In the genomic region with DNA sequence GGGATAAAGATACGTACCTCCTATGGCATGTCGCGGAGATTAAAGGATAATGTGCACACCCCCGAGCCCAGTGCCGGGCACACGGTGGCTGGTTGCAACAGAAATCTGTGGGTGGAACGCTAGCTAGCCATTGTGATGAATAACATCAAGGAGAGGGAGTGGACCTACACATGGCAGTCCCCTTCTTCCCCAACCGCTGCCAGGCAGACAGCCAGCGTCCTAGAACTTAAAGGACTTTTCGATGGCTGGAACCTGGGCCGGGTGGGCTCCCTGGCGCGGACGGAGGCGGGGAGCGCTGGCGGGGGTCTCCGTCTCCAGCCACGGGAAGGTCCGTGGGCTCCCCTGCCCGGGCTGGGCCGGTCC, we compare ENCODE assay signal across 9 cellular contexts. TPM values are rescaled to one million over a fixed set of nuclear protein-coding genes. Genes with fewer than 3 reads are reported as not detected.
DNase-seq lines count a peak whose midpoint lies in the region; ATAC-seq and TF ChIP-seq lines count a peak whose summit lies in the region.
"Had no signal": no experiment of that assay in that cellular context is flagged by ENCODE, and none has a peak within 500 bp of the region (broad histone marks: within the 10 kb centered on the region; RNA-seq: fewer than 3 reads in every experiment).

No MANE protein-coding gene starts in this region.

- peaks cover 0 to 3% (median 0%) of the 10 kb centered on the region in 5 donors for H3K9me3 Mint-ChIP-seq in CD8-positive, alpha-beta memory T cell
- H3K9me3 Mint-ChIP-seq in IgD-negative memory B cell = peaks cover 0 to under 1% (median 0%) of the 10 kb centered on the region in 3 donors

- H3K9ac ChIP-seq in colonic mucosa (ENCODE audit: low read depth in 2 of 2, low read length in 2 of 2) = peak overlapping the region in 1 of 2 donors; percentile 60

- H3K27me3 Mint-ChIP-seq in CD8-positive, alpha-beta memory T cell = peaks cover 35 to 58% of the 10 kb centered on the region in 2 donors
- peaks cover 34% of the 10 kb centered on the region for H3K27me3 Mint-ChIP-seq in IgD-negative memory B cell

- no peak overlapping the region for H3K27ac ChIP-seq in CD8-positive, alpha-beta memory T cell (ENCODE audit: low read depth, low read length)
- H3K27ac ChIP-seq in colonic mucosa = no peak overlapping the region

- H3K4me3 ChIP-seq in CD8-positive, alpha-beta memory T cell (ENCODE audit: low read length) = no peak overlapping the region
- peak overlapping the region; percentile 51 for H3K4me3 ChIP-seq in colonic mucosa
- H3K4me3 ChIP-seq in mucosa of descending colon = peak overlapping the region; percentile 24

- no peak for TF ChIP-seq CTCF in colonic mucosa (IDR thresholded peaks at IDR 0.05)
- no peak for TF ChIP-seq CTCF in mucosa of descending colon (IDR thresholded peaks at IDR 0.05)

- peaks cover 12 to 17% (median 13%) of the 10 kb centered on the region in 3 donors for H3K4me1 Mint-ChIP-seq in CD8-positive, alpha-beta memory T cell
- H3K4me1 Mint-ChIP-seq in IgD-negative memory B cell = peaks cover 6 to 9% (median 7%) of the 10 kb centered on the region in 3 donors

- H3K36me3 ChIP-seq in CD8-positive, alpha-beta memory T cell (ENCODE audit: insufficient read depth, low read length) = no peaks in the 10 kb centered on the region
- H3K36me3 ChIP-seq in colonic mucosa (no peaks in the 10 kb centered on the region), mucosa of descending colon (ENCODE audit: low read depth) (no peaks in the 10 kb centered on the region)

- no peak for DNase-seq in CD8-positive, alpha-beta memory T cell
- no peak for DNase-seq in colonic mucosa
- DNase-seq in mucosa of descending colon = peak in 1 of 3 donors; percentile 8
- DNase-seq in G401 (ENCODE audit: low spot score) = no peak
- no peak for DNase-seq in cerebellum (ENCODE audit: low spot score)
- DNase-seq in NCI-H1694 treated with DMSO at 0.1 percent for 48 hours (lab: John Stamatoyannopoulos, UW) = no peak
- DNase-seq in NCI-H2196 treated with DMSO at 0.1 percent for 48 hours (lab: John Stamatoyannopoulos, UW; ENCODE audit: unreplicated experiment) = no peak

- CTCF ChIA-PET in CD8-positive, alpha-beta memory T cell (lab: Charles Lee) = no interaction called here

- H3K9me3 ChIP-seq in CD8-positive, alpha-beta memory T cell (ENCODE audit: low read length) = no peaks in the 10 kb centered on the region
- no peaks in the 10 kb centered on the region for H3K9me3 ChIP-seq in colonic mucosa
- H3K9me3 ChIP-seq in mucosa of descending colon = no peaks in the 10 kb centered on the region

- no peaks in the 10 kb centered on the region for H3K4me1 ChIP-seq in CD8-positive, alpha-beta memory T cell (ENCODE audit: insufficient read depth, low read length)
- H3K4me1 ChIP-seq in colonic mucosa = no peaks in the 10 kb centered on the region
- H3K4me1 ChIP-seq in mucosa of descending colon (ENCODE audit: low read depth) = peaks cover 15% of the 10 kb centered on the region

- no peak overlapping the region for H3K27ac Mint-ChIP-seq in CD8-positive, alpha-beta memory T cell
- peak overlapping the region in 1 of 3 donors; percentile 54 for H3K27ac Mint-ChIP-seq in IgD-negative memory B cell

- peak; percentile 31 for ATAC-seq in mucosa of descending colon

- H3K27me3 ChIP-seq in CD8-positive, alpha-beta memory T cell (ENCODE audit: insufficient read depth, low read length, poor library complexity, severe bottlenecking) = no peaks in the 10 kb centered on the region
- peaks cover 14% of the 10 kb centered on the region for H3K27me3 ChIP-seq in colonic mucosa

- peak overlapping the region in 6 of 7 donors; percentile 15 to 66 (median 56) for H3K4me3 Mint-ChIP-seq in CD8-positive, alpha-beta memory T cell
- peak overlapping the region; percentile 2 to 83 (median 48) for H3K4me3 Mint-ChIP-seq in IgD-negative memory B cell

- in situ Hi-C loops in G401 (cut with HindIII; ENCODE audit: low sequenced_read_pairs) = no loop called here

- POLR2A ChIA-PET in CD8-positive, alpha-beta memory T cell (lab: Charles Lee) = no interaction called here

- intact Hi-C loops in colonic mucosa (cut with DNase I) = no loop called here
- intact Hi-C loops in mucosa of descending colon (cut with DNase I, micrococcal nuclease) = no loop called here

- peaks cover 0 to 4% (median 0%) of the 10 kb centered on the region in 3 donors for H3K36me3 Mint-ChIP-seq in CD8-positive, alpha-beta memory T cell
- H3K36me3 Mint-ChIP-seq in IgD-negative memory B cell = peaks cover 3% of the 10 kb centered on the region

RNA-seq across cellular contexts. Expression of a gene that starts 0.3 kb away (rescaled TPM):
- total RNA-seq in CD8-positive, alpha-beta memory T cell = under 1 TPM; 0.35 TPM
- not detected for polyA plus RNA-seq in CD8-positive, alpha-beta memory T cell
- polyA plus RNA-seq in IgD-negative memory B cell = 0.08 TPM
- total RNA-seq in colonic mucosa = 1 to 10 TPM; 1.5 to 2.0 TPM
- total RNA-seq in mucosa of descending colon = 1 to 10 TPM; 1.3 to 3.7 (median 2.7) TPM
- total RNA-seq in G401 (2014; rRNA removed; shearing (Covaris generic)) = 0.18 and 0.31 TPM in 2 replicates
- total RNA-seq in cerebellum = 46.5 TPM
- total RNA-seq: myocyte had no signal

Comparison
In these comparisons a context has a peak if more than half of its experiments do, and no peak if none do; other contexts are left out.
1. RNA of a gene that starts 0.3 kb away (total RNA-seq): 46.5 TPM in cerebellum (single experiment); 1.3 to 3.7 TPM in mucosa of descending colon, 1.5 to 2.0 TPM in colonic mucosa, 0.35 TPM in CD8-positive, alpha-beta memory T cell and 0.18 to 0.31 TPM in G401; every median in the first group is over 10 times any median in the second.